Comparison of ENCODE assay signal across 15 cellular contexts in genomic region chr17:44112284-44113280, GRCh38. TPM values are rescaled to one million over a fixed set of nuclear protein-coding genes. Genes with fewer than 3 reads are reported as not detected.
DNase-seq lines count a peak whose midpoint lies in the region; ATAC-seq and TF ChIP-seq lines count a peak whose summit lies in the region.
"Had no signal": no experiment of that assay in that cellular context is flagged by ENCODE, and none has a peak within 500 bp of the region (broad histone marks: within the 10 kb centered on the region; RNA-seq: fewer than 3 reads in every experiment).

No MANE protein-coding gene starts in this region.

- peaks cover 0 to 44% (median 0%) of the 10 kb centered on the region in 3 experiments for H3K36me3 ChIP-seq in naive thymus-derived CD4-positive, alpha-beta T cell (ENCODE audit: control insufficient read depth in 2 of 3, insufficient read depth in 3 of 3, low read length in 3 of 3)
- peaks cover 21 to 40% (median 34%) of the 10 kb centered on the region in 3 donors for H3K36me3 ChIP-seq in tibial artery

- peaks cover 15 to 52% (median 46%) of the 10 kb centered on the region in 7 donors for H3K4me1 Mint-ChIP-seq in naive thymus-derived CD4-positive, alpha-beta T cell

- peak overlapping the region in 5 of 9 donors; percentile 35 to 76 (median 75) for H3K27ac Mint-ChIP-seq in naive thymus-derived CD4-positive, alpha-beta T cell

- no peaks in the 10 kb centered on the region for H3K27me3 ChIP-seq in dorsolateral prefrontal cortex
- H3K27me3 ChIP-seq in naive thymus-derived CD4-positive, alpha-beta T cell (ENCODE audit: control insufficient read depth in 2 of 2, insufficient read depth in 2 of 2, low read length in 2 of 2): no peaks in the 10 kb centered on the region
- H3K27me3 ChIP-seq in tibial artery: no peaks in the 10 kb centered on the region

- H3K36me3 Mint-ChIP-seq in naive thymus-derived CD4-positive, alpha-beta T cell: peaks cover 0 to 10% (median 0%) of the 10 kb centered on the region in 5 donors

- no peaks in the 10 kb centered on the region for H3K9me3 ChIP-seq in naive thymus-derived CD4-positive, alpha-beta T cell (ENCODE audit: control insufficient read depth in 2 of 3, low read length in 3 of 3)
- no peaks in the 10 kb centered on the region for H3K9me3 ChIP-seq in tibial artery

- H3K4me3 ChIP-seq in dorsolateral prefrontal cortex (peak overlapping the region in 4 of 59 donors; percentile 8 to 67 (median 52)), tibial artery (no peak overlapping the region)
- H3K4me3 ChIP-seq in naive thymus-derived CD4-positive, alpha-beta T cell (ENCODE audit: low read length): no peak overlapping the region

- intact Hi-C loops in dorsolateral prefrontal cortex (cut with DNase I) (loop anchor here (5.0 kb wide), 1 partner anchor 40 kb away; the partner anchor contains the start of gene G6PC3 (in 2 of the 2)), tibial artery (cut with DNase I; ENCODE audit: low total_unique reads) (no loop called here)
- intact Hi-C loops in naive thymus-derived CD4-positive, alpha-beta T cell (cut with micrococcal nuclease): no loop called here

- peak overlapping the region in 1 of 10 donors; percentile 71 for H3K4me3 Mint-ChIP-seq in naive thymus-derived CD4-positive, alpha-beta T cell

- H3K27ac ChIP-seq in dorsolateral prefrontal cortex: peak overlapping the region in 52 of 59 donors; percentile 15 to 98 (median 92)
- no peak overlapping the region for H3K27ac ChIP-seq in naive thymus-derived CD4-positive, alpha-beta T cell (ENCODE audit: low read depth, low read length)
- peak overlapping the region; percentile 84 to 91 for H3K27ac ChIP-seq in tibial artery

- TF ChIP-seq CTCF in dorsolateral prefrontal cortex (IDR thresholded peaks at IDR 0.05 in 54 of 56, conservative IDR thresholded peaks at IDR 0.05 in 2 of 56; ENCODE audit: low read depth in 1 of 56, partially characterized antibody in 56 of 56) (no peak), tibial artery (IDR thresholded peaks at IDR 0.05) (no peak)

- H3K4me1 ChIP-seq in naive thymus-derived CD4-positive, alpha-beta T cell (ENCODE audit: control insufficient read depth in 2 of 2, insufficient read depth in 2 of 2, low read length in 2 of 2): peaks cover 4 to 17% of the 10 kb centered on the region in 2 donors
- peaks cover 22 to 94% (median 71%) of the 10 kb centered on the region in 4 donors for H3K4me1 ChIP-seq in tibial artery

- no peaks in the 10 kb centered on the region for H3K9me3 Mint-ChIP-seq in naive thymus-derived CD4-positive, alpha-beta T cell
- H3K9me3 Mint-ChIP-seq: stimulated activated naive CD8-positive, alpha-beta T cell treated with anti-CD3 and anti-CD28 coated beads, Interleukin-15, amount 100 ng/mL, for 72 hours had no signal

- peak; percentile 69 for DNase-seq in DMS53 (lab: John Stamatoyannopoulos, UW)
- no peak for DNase-seq in DMS53 treated with DMSO at 0.1 percent for 48 hours (lab: John Stamatoyannopoulos, UW; ENCODE audit: unreplicated experiment)
- no peak for DNase-seq in dorsolateral prefrontal cortex
- no peak for DNase-seq in naive thymus-derived CD4-positive, alpha-beta T cell
- no peak for DNase-seq in tibial artery
- no peak for DNase-seq in GM19238 (ENCODE audit: insufficient read length, low spot score)
- DNase-seq in activated CD4-positive, alpha-beta T cell treated with anti-CD3 and anti-CD28 coated beads, Interleukin-2, amount 50 U/mL, for 4 hours: no peak
- no peak for DNase-seq in dermis blood vessel endothelial cell
- DNase-seq: activated CD4-positive, alpha-beta T cell treated with anti-CD3 and anti-CD28 coated beads, Interleukin-2, amount 50 U/mL, for 1 hour; activated naive CD4-positive, alpha-beta T cell treated with Interleukin-2 at 50 U/mL for 16 hours; effector memory CD4-positive, alpha-beta T cell; Karpas-422; stimulated activated CD4-positive, alpha-beta T cell treated with anti-CD3 and anti-CD28 coated beads, Interleukin-2, amount 100 ng/mL, for 24 hours; stimulated activated naive CD8-positive, alpha-beta T cell treated with anti-CD3 and anti-CD28 coated beads, Interleukin-15, amount 100 ng/mL, for 72 hours had no signal

- CTCF ChIA-PET in naive thymus-derived CD4-positive, alpha-beta T cell (lab: Charles Lee): no interaction called here

- no peaks in the 10 kb centered on the region for H3K27me3 Mint-ChIP-seq in naive thymus-derived CD4-positive, alpha-beta T cell
- H3K27me3 Mint-ChIP-seq: stimulated activated naive CD8-positive, alpha-beta T cell treated with anti-CD3 and anti-CD28 coated beads, Interleukin-15, amount 100 ng/mL, for 72 hours had no signal

- POLR2A ChIA-PET in naive thymus-derived CD4-positive, alpha-beta T cell (lab: Charles Lee): no interaction called here

- no peak for ATAC-seq in naive thymus-derived CD4-positive, alpha-beta T cell

RNA-seq across cellular contexts. Expression of gene HDAC5, which starts 10.9 kb away (rescaled TPM):
- 100 to 1,000 TPM in 88 of 120 experiments, 10 to 100 TPM in 32; 70.3 to 155 (median 110) TPM for total RNA-seq in dorsolateral prefrontal cortex
- total RNA-seq in naive thymus-derived CD4-positive, alpha-beta T cell: 100 to 1,000 TPM in 1 of 5 experiments, 10 to 100 TPM in 4; 15.2 to 106 (median 70.9) TPM
- polyA plus RNA-seq in naive thymus-derived CD4-positive, alpha-beta T cell: 10 to 100 TPM; 18.3 to 41.9 TPM
- total RNA-seq in dermis blood vessel endothelial cell: 50.3 and 52.1 TPM in 2 replicates

RNA-seq across cellular contexts. Expression of gene HROB, which starts 29.1 kb away (rescaled TPM):
- total RNA-seq in dorsolateral prefrontal cortex (1 to 10 TPM in 35 of 120 experiments, under 1 TPM in 74, not detected in 11; 0.19 to 2.8 (median 0.78) TPM), dermis blood vessel endothelial cell (1.2 and 2.9 TPM in 2 replicates)
- 10 to 100 TPM in 1 of 5 experiments, 1 to 10 TPM in 2, under 1 TPM in 2; 0.76 to 12.3 (median 2.1) TPM for total RNA-seq in naive thymus-derived CD4-positive, alpha-beta T cell
- under 1 TPM; 0.26 to 0.48 TPM for polyA plus RNA-seq in naive thymus-derived CD4-positive, alpha-beta T cell

RNA-seq across cellular contexts. Expression of gene G6PC3, which starts 42.0 kb away (rescaled TPM):
- total RNA-seq in dorsolateral prefrontal cortex (10 to 100 TPM; 29.8 to 60.2 (median 41.8) TPM), dermis blood vessel endothelial cell (14.3 and 35.1 TPM in 2 replicates)
- total RNA-seq in naive thymus-derived CD4-positive, alpha-beta T cell: 10 to 100 TPM in 4 of 5 experiments, 1 to 10 TPM in 1; 9.4 to 25.8 (median 13.9) TPM
- polyA plus RNA-seq in naive thymus-derived CD4-positive, alpha-beta T cell: 10 to 100 TPM; 18.3 to 18.5 TPM

RNA-seq across cellular contexts. Expression of gene LSM12, which starts 46.1 kb away (rescaled TPM):
- total RNA-seq in dorsolateral prefrontal cortex (10 to 100 TPM; 27.5 to 55.0 (median 39.7) TPM), dermis blood vessel endothelial cell (21.8 and 32.0 TPM in 2 replicates)
- 10 to 100 TPM; 29.3 to 67.9 (median 33.2) TPM for total RNA-seq in naive thymus-derived CD4-positive, alpha-beta T cell
- 10 to 100 TPM; 69.5 to 72.5 TPM for polyA plus RNA-seq in naive thymus-derived CD4-positive, alpha-beta T cell

RNA-seq across cellular contexts. Expression of gene ASB16, which starts 57.9 kb away (rescaled TPM):
- total RNA-seq in dorsolateral prefrontal cortex (1 to 10 TPM in 26 of 120 experiments, under 1 TPM in 78, not detected in 16; 0.23 to 3.2 (median 0.64) TPM), dermis blood vessel endothelial cell (0.17 TPM in 1 of 2 replicates, not detected in the other)
- under 1 TPM in 1 of 5 experiments, not detected in 4; 0.34 TPM for total RNA-seq in naive thymus-derived CD4-positive, alpha-beta T cell
- polyA plus RNA-seq in naive thymus-derived CD4-positive, alpha-beta T cell: under 1 TPM in 1 of 2 donors, not detected in 1; 0.08 TPM
- total RNA-seq: Daoy had no signal

Comparison
In these comparisons a context has a peak if more than half of its experiments do, and no peak if none do; other contexts are left out.
1. intact Hi-C loops: an anchor here in dorsolateral prefrontal cortex (5.0 kb wide); none called in naive thymus-derived CD4-positive, alpha-beta T cell and tibial artery.